Comparison of ENCODE assay signal across 26 cellular contexts in the genomic region with DNA sequence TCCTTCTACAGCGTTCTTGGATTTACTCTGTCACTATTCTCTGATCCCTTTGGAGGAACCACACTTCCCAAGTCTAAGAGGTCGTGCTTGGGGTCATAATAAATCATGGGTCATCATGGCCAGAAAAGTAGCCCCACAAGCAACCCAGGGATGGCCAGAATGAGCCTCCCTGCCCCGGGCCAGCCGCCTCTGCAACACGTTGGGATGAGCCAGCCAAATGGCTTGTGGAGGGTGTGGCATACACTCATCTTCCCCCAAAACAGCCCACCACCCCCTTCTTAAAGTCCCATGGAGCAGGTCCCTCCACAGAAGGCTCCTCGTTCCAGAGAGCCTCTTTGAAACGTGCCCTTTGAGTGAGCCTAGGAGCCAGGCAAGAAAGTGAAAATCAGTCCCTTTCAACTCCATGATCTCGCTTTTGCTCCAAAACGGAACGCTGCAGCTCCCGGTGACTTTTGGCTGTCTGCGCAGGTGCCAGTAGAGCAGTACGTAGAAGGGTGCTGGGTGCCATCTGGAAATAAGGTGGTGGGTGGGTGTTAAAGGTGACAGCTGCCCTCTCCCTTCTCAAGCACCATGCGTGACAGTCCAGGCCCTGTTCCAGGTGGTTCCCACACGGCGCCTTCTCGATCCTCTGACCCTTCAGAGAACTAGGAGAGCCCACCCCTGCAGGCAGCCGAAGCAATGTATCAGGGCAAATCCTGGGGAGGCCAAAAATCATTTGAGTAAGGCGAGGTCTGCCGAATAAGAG. TPM values are rescaled to one million over a fixed set of nuclear protein-coding genes. Genes with fewer than 3 reads are reported as not detected.
DNase-seq lines count a peak whose midpoint lies in the region; ATAC-seq, FAIRE-seq and TF ChIP-seq lines count a peak whose summit lies in the region.
"Had no signal": no experiment of that assay in that cellular context is flagged by ENCODE, and none has a peak within 500 bp of the region (broad histone marks: within the 10 kb centered on the region; RNA-seq: fewer than 3 reads in every experiment).

No MANE protein-coding gene starts in this region.

- TF ChIP-seq EP300 in A549 (IDR thresholded peaks at IDR 0.05) = no peak

- H3K4me3 ChIP-seq in A549 (no peak overlapping the region), ascending aorta (no peak overlapping the region), right lobe of liver (peak overlapping the region; percentile 23 to 41 (median 34)), gastrocnemius medialis (no peak overlapping the region)
- H3K4me3 ChIP-seq: BLaER1, GM12878, pancreas, sigmoid colon had no signal

- no peak for DNase-seq in A549 (ENCODE audit: low read depth in 1 of 2, low spot score in 1 of 2)
- no peak for DNase-seq in ascending aorta (ENCODE audit: low spot score in 2 of 2)
- DNase-seq in right lobe of liver = peak in 2 of 3 donors; percentile 33 to 41
- no peak for DNase-seq in gastrocnemius medialis
- DNase-seq in G401 (ENCODE audit: low spot score) = no peak
- DNase-seq in NOMO-1 (lab: John Stamatoyannopoulos, UW; ENCODE audit: unreplicated experiment in 2 of 2) = no peak
- DNase-seq: ACHN; activated CD4-positive, alpha-beta T cell treated with anti-CD3 and anti-CD28 coated beads for 1 hour; activated CD8-positive, alpha-beta T cell treated with anti-CD3 and anti-CD28 coated beads for 36 hours; activated naive CD4-positive, alpha-beta T cell; activated T-cell treated with anti-CD3 and anti-CD28 coated beads, Interleukin-2, amount 50 U/mL, for 24 hours; DND-41; glutamatergic neuron; mesendoderm; NCI-H2171 treated with DMSO at 0.1 percent for 48 hours; NCI-H526; sigmoid colon; T-helper 17 cell had no signal

- no peak for TF ChIP-seq CTCF in A549 (IDR thresholded peaks at IDR 0.05)
- no peak for TF ChIP-seq CTCF in ascending aorta (IDR thresholded peaks at IDR 0.05)
- TF ChIP-seq CTCF in right lobe of liver (IDR thresholded peaks at IDR 0.05) = no peak
- no peak for TF ChIP-seq CTCF in gastrocnemius medialis (IDR thresholded peaks at IDR 0.05 in 4 of 5, conservative IDR thresholded peaks at IDR 0.05 in 1 of 5)

- no peak for TF ChIP-seq RAD21 in A549 (conservative IDR thresholded peaks at IDR 0.05 in 1 of 2, IDR thresholded peaks at IDR 0.05 in 1 of 2)

- ATAC-seq in A549 = no peak
- ATAC-seq in right lobe of liver = peak; percentile 4 to 36 (median 6)
- no peak for ATAC-seq in gastrocnemius medialis
- no peak for ATAC-seq in GM21619 (IDR thresholded peaks at IDR 0.05; ENCODE audit: unreplicated experiment)
- no peak for ATAC-seq in HG03097 (IDR thresholded peaks at IDR 0.05; ENCODE audit: low FRiP score, unreplicated experiment)
- ATAC-seq: activated CD8-positive, alpha-beta T cell treated with anti-CD3 and anti-CD28 coated beads for 36 hours; GM12878; pancreas; T-helper 17 cell had no signal

- WGBS in A549 (ENCODE audit: missing lambda C conversion rate) = 92% methylated on average over 20 of the region's 20 CpGs
- WGBS in right lobe of liver (ENCODE audit: insufficient coverage, low coverage, low lambda C conversion rate, missing lambda C conversion rate) = 73% methylated on average over 16 of the region's 20 CpGs

- H3K4me1 ChIP-seq in A549 = peaks cover 30% of the 10 kb centered on the region
- peaks cover 10 to 44% of the 10 kb centered on the region in 2 donors for H3K4me1 ChIP-seq in ascending aorta
- H3K4me1 ChIP-seq in right lobe of liver = peaks cover 0 to 54% (median 21%) of the 10 kb centered on the region in 4 donors
- peaks cover 59 to 74% of the 10 kb centered on the region in 2 donors for H3K4me1 ChIP-seq in gastrocnemius medialis

- H3K27ac ChIP-seq in A549 (peak overlapping the region; percentile 65 to 88; a peak in 5 of 6 replicates), ascending aorta (peak overlapping the region; percentile 78 to 89), right lobe of liver (peak overlapping the region; percentile 67 to 70 (median 69)), gastrocnemius medialis (peak overlapping the region; percentile 85 to 89 (median 87))
- H3K27ac ChIP-seq: BLaER1, KMS-11, pancreas had no signal

- CTCF ChIA-PET in A549 (lab: Yijun Ruan, JAX) = interaction anchor here (1.0 to 1.7 kb wide), 2 partner anchors 34 to 661 kb away, joined by 4 read pairs; no protein-coding TSS in a partner anchor

- H3K9me3 ChIP-seq in A549 = no peaks in the 10 kb centered on the region
- no peaks in the 10 kb centered on the region for H3K9me3 ChIP-seq in ascending aorta
- no peaks in the 10 kb centered on the region for H3K9me3 ChIP-seq in right lobe of liver
- H3K9me3 ChIP-seq in gastrocnemius medialis = no peaks in the 10 kb centered on the region
- H3K9me3 ChIP-seq: BLaER1, pancreas, sigmoid colon had no signal

- TF ChIP-seq POLR2A in A549 (IDR thresholded peaks at IDR 0.05; ENCODE audit: low read length) = no peak
- no peak for TF ChIP-seq POLR2A in right lobe of liver (IDR thresholded peaks at IDR 0.05)
- TF ChIP-seq POLR2A in gastrocnemius medialis (IDR thresholded peaks at IDR 0.05) = no peak

- no peaks in the 10 kb centered on the region for H3K27me3 ChIP-seq in ascending aorta
- H3K27me3 ChIP-seq in right lobe of liver = no peaks in the 10 kb centered on the region
- H3K27me3 ChIP-seq in gastrocnemius medialis = no peaks in the 10 kb centered on the region
- H3K27me3 ChIP-seq: BLaER1, pancreas, sigmoid colon had no signal

- no peaks in the 10 kb centered on the region for H3K36me3 ChIP-seq in ascending aorta
- H3K36me3 ChIP-seq in right lobe of liver = no peaks in the 10 kb centered on the region
- H3K36me3 ChIP-seq in gastrocnemius medialis = no peaks in the 10 kb centered on the region
- H3K36me3 ChIP-seq: pancreas, sigmoid colon had no signal

- in situ Hi-C loops in gastrocnemius medialis (cut with MboI; ENCODE audit: low sequenced_read_pairs in 4 of 4) = no loop called here
- in situ Hi-C loops in G401 (cut with HindIII; ENCODE audit: low sequenced_read_pairs) = no loop called here

- H3K4me2 ChIP-seq in A549 = no peak overlapping the region
- H3K4me2 ChIP-seq: BLaER1, KMS-11 had no signal

- no peak for FAIRE-seq in A549 (lab: Jason Lieb, UNC)
- FAIRE-seq: GM12878, H54, HTR-8/SVneo, pancreas had no signal

- intact Hi-C loops in ascending aorta (cut with DNase I) = loop anchor here (1.0 to 5.0 kb wide), 6 partner anchors 12 to 622 kb away; no protein-coding TSS in a partner anchor
- intact Hi-C loops in right lobe of liver (cut with DNase I) = loop anchor here in 1 of 2 donors (5.0 kb wide), 1 partner anchor 48 kb away; the partner anchor contains the start of gene FOSL2
- intact Hi-C loops in gastrocnemius medialis (cut with DNase I; ENCODE audit: low total_unique reads) = loop anchor here (2.0 to 5.0 kb wide), 2 partner anchors 47 to 642 kb away; no protein-coding TSS in a partner anchor

- POLR2A ChIA-PET in A549 (lab: Yijun Ruan, JAX) = no interaction called here

TF ChIP-seq in A549, 52 proteins besides CTCF, POLR2A, EP300 and RAD21 (continues in another document):
- no peak for TF ChIP-seq PBX3 (IDR thresholded peaks at IDR 0.05)
- TF ChIP-seq RARB (CRISPR knock-in tag; IDR thresholded peaks at IDR 0.05) = no peak
- TF ChIP-seq SREBF2 (IDR thresholded peaks at IDR 0.05) = no peak
- TF ChIP-seq ZC3H11A (IDR thresholded peaks at IDR 0.05) = no peak
- TF ChIP-seq HES2 (IDR thresholded peaks at IDR 0.05) = no peak
- no peak for TF ChIP-seq FOSB (CRISPR knock-in tag; IDR thresholded peaks at IDR 0.05)
- TF ChIP-seq E2F6 (IDR thresholded peaks at IDR 0.05; ENCODE audit: borderline replicate concordance, low read depth) = no peak
- TF ChIP-seq CBX8 (IDR thresholded peaks at IDR 0.05) = no peak
- TF ChIP-seq RCOR1 (IDR thresholded peaks at IDR 0.05; ENCODE audit: low read depth, low read length) = no peak
- no peak for TF ChIP-seq ZFP36 (IDR thresholded peaks at IDR 0.05; ENCODE audit: borderline replicate concordance, partially characterized antibody)
- no peak for TF ChIP-seq MAX (IDR thresholded peaks at IDR 0.05)
- no peak for TF ChIP-seq ZNF302 (CRISPR knock-in tag; IDR thresholded peaks at IDR 0.05)
- TF ChIP-seq FOXS1 (CRISPR knock-in tag; IDR thresholded peaks at IDR 0.05) = no peak

RNA-seq across cellular contexts. Expression of gene FOSL2, which starts 48.5 kb away (rescaled TPM):
- polyA plus RNA-seq in A549 (2011; rRNA removed) = 45.7 and 50.6 TPM in 2 replicates
- polyA plus RNA-seq in A549 (2012; cell fraction: cytosol; rRNA removed) = 26.7 and 37.2 TPM in 2 replicates
- polyA plus RNA-seq in A549 (2012; cell fraction: nucleus; rRNA removed) = 89.7 and 95.0 TPM in 2 replicates
- polyA plus RNA-seq in A549 (2017; fragmentation: RNase III; extraction: RNeasy Plus Mini Kit Qiagen cat#74134 plus additional on column Dnase treatment) = 68.1 to 73.4 TPM (median 69.0 TPM) in 3 replicates
- 86.7 and 103 TPM in 2 replicates for polyA minus RNA-seq in A549 (2011; rRNA and poly(A)+ RNA removed)
- total RNA-seq in ascending aorta = 185 TPM
- total RNA-seq in right lobe of liver = 10 to 100 TPM in 4 of 6 experiments, 1 to 10 TPM in 2; 8.1 to 70.7 (median 14.9) TPM
- total RNA-seq in gastrocnemius medialis = 100 to 1,000 TPM; 193 to 214 (median 210) TPM
- total RNA-seq in G401 (2014; rRNA removed; shearing (Covaris generic)) = 12.1 and 16.1 TPM in 2 replicates

Comparison
In these comparisons a context has a peak if more than half of its experiments do, and no peak if none do; other contexts are left out.
1. ATAC-seq: peak in right lobe of liver (4 of 4); none in A549 (0 of 2), gastrocnemius medialis (0 of 2), GM21619 (single experiment) and HG03097 (single experiment).
2. DNase-seq: peak in right lobe of liver (2 of 3); none in A549 (0 of 2), ascending aorta (0 of 2), gastrocnemius medialis (0 of 2), G401 (single experiment) and NOMO-1 (0 of 2).
3. H3K4me3 ChIP-seq: peak in right lobe of liver (3 of 3); none in A549 (single experiment), ascending aorta (0 of 2) and gastrocnemius medialis (0 of 4).
4. Peak in every context shown above with its lines, with median percentiles within 50 percentile points of each other: H3K27ac ChIP-seq.